Comparison of ENCODE assay signal across 20 cellular contexts in genomic region chr6:114445846-114446245, GRCh38.
"Had no signal": no experiment of that assay in that cellular context is flagged by ENCODE, and none has a peak within 500 bp of the region (broad histone marks: within the 10 kb centered on the region; RNA-seq: fewer than 3 reads in every experiment).

No MANE protein-coding gene starts in this region.

- DNase-seq: activated B cell treated with CpG ODN at 0.5 μM for 24 hours; activated CD4-positive, alpha-beta T cell treated with anti-CD3 and anti-CD28 coated beads, Interleukin-2, amount 50 U/mL, for 1 hour; activated CD8-positive, alpha-beta T cell treated with anti-CD3 and anti-CD28 coated beads for 36 hours; activated naive CD8-positive, alpha-beta T cell treated with anti-CD3 and anti-CD28 coated beads, Interleukin-2, amount 50 U/mL, for 24 hours; activated T-cell treated with anti-CD3 and anti-CD28 coated beads, Interleukin-2, amount 50 U/mL, for 48 hours; amygdala; central memory CD4-positive, alpha-beta T cell; endodermal cell; foreskin fibroblast; heart left ventricle; hypothalamus; immature natural killer cell; kidney; naive thymus-derived CD4-positive, alpha-beta T cell; stimulated activated CD4-positive, alpha-beta T cell treated with anti-CD3 and anti-CD28 coated beads, Interleukin-1b, Interleukin-23, amount 100 ng/mL, for 48 hours; stimulated activated naive CD4-positive, alpha-beta T cell had no signal

- H3K27me3 Mint-ChIP-seq: activated B cell treated with CpG ODN at 0.5 μM for 24 hours; activated CD8-positive, alpha-beta T cell treated with anti-CD3 and anti-CD28 coated beads for 36 hours; activated naive CD4-positive, alpha-beta T cell treated with anti-CD3 and anti-CD28 coated beads, Interleukin-2, amount 50 U/mL, for 24 hours; activated naive CD8-positive, alpha-beta T cell treated with anti-CD3 and anti-CD28 coated beads, Interleukin-2, amount 50 U/mL, for 24 hours; naive thymus-derived CD4-positive, alpha-beta T cell had no signal

- H3K9me3 Mint-ChIP-seq: activated B cell treated with CpG ODN at 0.5 μM for 24 hours; activated CD8-positive, alpha-beta T cell treated with anti-CD3 and anti-CD28 coated beads for 36 hours; activated naive CD4-positive, alpha-beta T cell treated with anti-CD3 and anti-CD28 coated beads, Interleukin-2, amount 50 U/mL, for 24 hours; activated naive CD8-positive, alpha-beta T cell treated with anti-CD3 and anti-CD28 coated beads, Interleukin-2, amount 50 U/mL, for 24 hours; activated T-helper 2 cell treated with anti-CD3 and anti-CD28 coated beads, Interferon-gamma antibody, Interleukin-2, Interleukin-4, amounts not matched to agents 10 μg/mL and 5 μg/mL and 100 μg/mL, durations not matched to agents 14 hours and 24 hours and 36 hours; endodermal cell; mesothelial cell of epicardium had no signal

- H3K36me3 Mint-ChIP-seq: activated naive CD4-positive, alpha-beta T cell treated with anti-CD3 and anti-CD28 coated beads, Interleukin-2, amount 50 U/mL, for 24 hours; immature natural killer cell; mesothelial cell of epicardium; naive thymus-derived CD4-positive, alpha-beta T cell had no signal

- H3K4me3 Mint-ChIP-seq: activated B cell treated with CpG ODN at 0.5 μM for 24 hours; activated CD8-positive, alpha-beta T cell treated with anti-CD3 and anti-CD28 coated beads for 36 hours; activated naive CD4-positive, alpha-beta T cell treated with anti-CD3 and anti-CD28 coated beads, Interleukin-2, amount 50 U/mL, for 24 hours; activated naive CD8-positive, alpha-beta T cell treated with anti-CD3 and anti-CD28 coated beads, Interleukin-2, amount 50 U/mL, for 24 hours; endodermal cell; immature natural killer cell; mesothelial cell of epicardium; naive thymus-derived CD4-positive, alpha-beta T cell had no signal

- H3K4me1 Mint-ChIP-seq: activated B cell treated with CpG ODN at 0.5 μM for 24 hours; activated naive CD4-positive, alpha-beta T cell treated with anti-CD3 and anti-CD28 coated beads, Interleukin-2, amount 50 U/mL, for 24 hours; activated naive CD8-positive, alpha-beta T cell treated with anti-CD3 and anti-CD28 coated beads, Interleukin-2, amount 50 U/mL, for 24 hours; immature natural killer cell; mesothelial cell of epicardium; naive thymus-derived CD4-positive, alpha-beta T cell had no signal

- ATAC-seq: activated CD8-positive, alpha-beta T cell treated with anti-CD3 and anti-CD28 coated beads for 36 hours; activated naive CD8-positive, alpha-beta T cell treated with anti-CD3 and anti-CD28 coated beads, Interleukin-2, amount 50 U/mL, for 24 hours; esophagus mucosa; heart left ventricle; naive thymus-derived CD4-positive, alpha-beta T cell had no signal
